1 cellular context compared by ENCODE assay signal in the genomic region with DNA sequence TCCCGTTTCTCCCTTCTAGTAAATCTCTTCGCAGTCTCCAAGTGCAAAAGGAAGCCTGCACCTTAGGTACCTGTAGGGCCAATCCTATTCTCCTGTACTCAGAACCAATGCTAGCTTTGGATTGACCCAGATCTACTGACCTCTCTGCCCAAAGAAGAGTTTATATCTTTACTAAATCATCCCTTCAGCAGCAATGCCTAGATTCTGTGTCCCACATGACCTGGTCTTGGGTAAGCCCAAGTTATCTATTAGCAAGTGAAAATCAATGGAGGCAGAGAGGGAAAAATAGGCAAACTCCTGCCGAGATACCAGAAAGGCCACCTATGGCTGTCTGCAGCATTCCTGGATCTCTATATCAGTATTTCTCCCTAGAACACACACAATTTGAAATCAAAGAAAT.
TF ChIP-seq lines count a peak whose summit lies in the region.

No MANE protein-coding gene starts in this region.

TF ChIP-seq in liver, 16 proteins besides CTCF, POLR2A, EP300 and RAD21 (continued from another document):
- TF ChIP-seq, protein P1, sequence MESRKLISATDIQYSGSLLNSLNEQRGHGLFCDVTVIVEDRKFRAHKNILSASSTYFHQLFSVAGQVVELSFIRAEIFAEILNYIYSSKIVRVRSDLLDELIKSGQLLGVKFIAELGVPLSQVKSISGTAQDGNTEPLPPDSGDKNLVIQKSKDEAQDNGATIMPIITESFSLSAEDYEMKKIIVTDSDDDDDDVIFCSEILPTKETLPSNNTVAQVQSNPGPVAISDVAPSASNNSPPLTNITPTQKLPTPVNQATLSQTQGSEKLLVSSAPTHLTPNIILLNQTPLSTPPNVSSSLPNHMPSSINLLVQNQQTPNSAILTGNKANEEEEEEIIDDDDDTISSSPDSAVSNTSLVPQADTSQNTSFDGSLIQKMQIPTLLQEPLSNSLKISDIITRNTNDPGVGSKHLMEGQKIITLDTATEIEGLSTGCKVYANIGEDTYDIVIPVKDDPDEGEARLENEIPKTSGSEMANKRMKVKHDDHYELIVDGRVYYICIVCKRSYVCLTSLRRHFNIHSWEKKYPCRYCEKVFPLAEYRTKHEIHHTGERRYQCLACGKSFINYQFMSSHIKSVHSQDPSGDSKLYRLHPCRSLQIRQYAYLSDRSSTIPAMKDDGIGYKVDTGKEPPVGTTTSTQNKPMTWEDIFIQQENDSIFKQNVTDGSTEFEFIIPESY (IDR thresholded peaks at IDR 0.05) = no peak
- no peak for TF ChIP-seq FOXA1 (IDR thresholded peaks at IDR 0.05)
- no peak for TF ChIP-seq EGR1 (IDR thresholded peaks at IDR 0.05; ENCODE audit: low read depth in 2 of 2)
- TF ChIP-seq HNF4G (IDR thresholded peaks at IDR 0.05) = no peak
- peak in 1 of 2 donors; percentile 19 for TF ChIP-seq JUND (IDR thresholded peaks at IDR 0.05)
- no peak for TF ChIP-seq TAF1 (conservative IDR thresholded peaks at IDR 0.05)
- TF ChIP-seq, protein P2, sequence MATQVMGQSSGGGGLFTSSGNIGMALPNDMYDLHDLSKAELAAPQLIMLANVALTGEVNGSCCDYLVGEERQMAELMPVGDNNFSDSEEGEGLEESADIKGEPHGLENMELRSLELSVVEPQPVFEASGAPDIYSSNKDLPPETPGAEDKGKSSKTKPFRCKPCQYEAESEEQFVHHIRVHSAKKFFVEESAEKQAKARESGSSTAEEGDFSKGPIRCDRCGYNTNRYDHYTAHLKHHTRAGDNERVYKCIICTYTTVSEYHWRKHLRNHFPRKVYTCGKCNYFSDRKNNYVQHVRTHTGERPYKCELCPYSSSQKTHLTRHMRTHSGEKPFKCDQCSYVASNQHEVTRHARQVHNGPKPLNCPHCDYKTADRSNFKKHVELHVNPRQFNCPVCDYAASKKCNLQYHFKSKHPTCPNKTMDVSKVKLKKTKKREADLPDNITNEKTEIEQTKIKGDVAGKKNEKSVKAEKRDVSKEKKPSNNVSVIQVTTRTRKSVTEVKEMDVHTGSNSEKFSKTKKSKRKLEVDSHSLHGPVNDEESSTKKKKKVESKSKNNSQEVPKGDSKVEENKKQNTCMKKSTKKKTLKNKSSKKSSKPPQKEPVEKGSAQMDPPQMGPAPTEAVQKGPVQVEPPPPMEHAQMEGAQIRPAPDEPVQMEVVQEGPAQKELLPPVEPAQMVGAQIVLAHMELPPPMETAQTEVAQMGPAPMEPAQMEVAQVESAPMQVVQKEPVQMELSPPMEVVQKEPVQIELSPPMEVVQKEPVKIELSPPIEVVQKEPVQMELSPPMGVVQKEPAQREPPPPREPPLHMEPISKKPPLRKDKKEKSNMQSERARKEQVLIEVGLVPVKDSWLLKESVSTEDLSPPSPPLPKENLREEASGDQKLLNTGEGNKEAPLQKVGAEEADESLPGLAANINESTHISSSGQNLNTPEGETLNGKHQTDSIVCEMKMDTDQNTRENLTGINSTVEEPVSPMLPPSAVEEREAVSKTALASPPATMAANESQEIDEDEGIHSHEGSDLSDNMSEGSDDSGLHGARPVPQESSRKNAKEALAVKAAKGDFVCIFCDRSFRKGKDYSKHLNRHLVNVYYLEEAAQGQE (IDR thresholded peaks at IDR 0.05) = peak; percentile 61
- TF ChIP-seq RXRA (IDR thresholded peaks at IDR 0.05) = peak; percentile 56 to 76
- TF ChIP-seq GABPA (IDR thresholded peaks at IDR 0.05 in 1 of 2, conservative IDR thresholded peaks at IDR 0.05 in 1 of 2) = no peak
- TF ChIP-seq HNF4A (conservative IDR thresholded peaks at IDR 0.05) = peak; percentile 38 to 56
- TF ChIP-seq, protein P3, sequence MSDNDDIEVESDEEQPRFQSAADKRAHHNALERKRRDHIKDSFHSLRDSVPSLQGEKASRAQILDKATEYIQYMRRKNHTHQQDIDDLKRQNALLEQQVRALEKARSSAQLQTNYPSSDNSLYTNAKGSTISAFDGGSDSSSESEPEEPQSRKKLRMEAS (IDR thresholded peaks at IDR 0.05) = no peak
- TF ChIP-seq YY1 (IDR thresholded peaks at IDR 0.05) = peak; percentile 95
- TF ChIP-seq, protein P4, sequence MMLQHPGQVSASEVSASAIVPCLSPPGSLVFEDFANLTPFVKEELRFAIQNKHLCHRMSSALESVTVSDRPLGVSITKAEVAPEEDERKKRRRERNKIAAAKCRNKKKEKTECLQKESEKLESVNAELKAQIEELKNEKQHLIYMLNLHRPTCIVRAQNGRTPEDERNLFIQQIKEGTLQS (IDR thresholded peaks at IDR 0.05) = no peak
